2 cellular contexts compared by ENCODE assay signal in the genomic region with DNA sequence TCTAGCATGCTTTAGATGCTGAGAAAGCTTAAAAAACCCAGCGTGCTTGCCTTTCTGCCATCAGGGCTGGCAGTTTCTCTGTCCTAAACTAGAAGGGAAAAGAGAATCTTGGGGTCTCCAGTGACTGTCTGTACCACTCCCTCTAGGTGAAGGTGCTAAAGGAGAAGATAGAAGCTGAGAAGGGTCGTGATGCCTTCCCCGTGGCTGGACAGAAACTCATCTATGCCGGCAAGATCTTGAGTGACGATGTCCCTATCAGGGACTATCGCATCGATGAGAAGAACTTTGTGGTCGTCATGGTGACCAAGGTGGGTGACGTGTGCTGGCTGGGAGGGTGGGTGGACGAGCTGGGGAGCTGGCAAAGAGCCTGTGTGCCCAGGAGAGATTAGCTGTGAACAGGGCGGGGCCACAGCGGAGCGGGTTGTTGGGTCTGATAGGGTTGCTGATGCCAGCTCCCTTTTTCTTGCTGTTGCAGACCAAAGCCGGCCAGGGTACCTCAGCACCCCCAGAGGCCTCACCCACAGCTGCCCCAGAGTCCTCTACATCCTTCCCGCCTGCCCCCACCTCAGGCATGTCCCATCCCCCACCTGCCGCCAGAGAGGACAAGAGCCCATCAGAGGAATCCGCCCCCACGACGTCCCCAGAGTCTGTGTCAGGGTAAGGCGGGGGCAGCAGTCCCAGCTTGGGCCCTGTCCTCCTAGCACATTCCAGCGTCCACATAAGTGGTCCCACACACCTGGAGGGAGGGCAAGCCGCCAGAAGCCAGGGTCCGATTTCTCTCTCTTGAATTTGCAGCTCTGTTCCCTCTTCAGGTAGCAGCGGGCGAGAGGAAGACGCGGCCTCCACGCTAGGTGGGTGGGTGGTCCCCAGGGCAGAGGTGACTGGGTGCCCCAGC.
TF ChIP-seq lines count a peak whose summit lies in the region.

No MANE protein-coding gene starts in this region.

TF ChIP-seq in IMR-90, 13 proteins besides CTCF, POLR2A, EP300 and RAD21:
- no peak for TF ChIP-seq RCOR1 (IDR thresholded peaks at IDR 0.05; ENCODE audit: insufficient replicate concordance, low read length)
- no peak for TF ChIP-seq RFX5 (IDR thresholded peaks at IDR 0.05; ENCODE audit: low read depth, low read length)
- no peak for TF ChIP-seq CHD1 (IDR thresholded peaks at IDR 0.05; ENCODE audit: low read depth, low read length)
- TF ChIP-seq SMC3 (IDR thresholded peaks at IDR 0.05; ENCODE audit: low read depth, low read length): no peak
- TF ChIP-seq, protein P1, sequence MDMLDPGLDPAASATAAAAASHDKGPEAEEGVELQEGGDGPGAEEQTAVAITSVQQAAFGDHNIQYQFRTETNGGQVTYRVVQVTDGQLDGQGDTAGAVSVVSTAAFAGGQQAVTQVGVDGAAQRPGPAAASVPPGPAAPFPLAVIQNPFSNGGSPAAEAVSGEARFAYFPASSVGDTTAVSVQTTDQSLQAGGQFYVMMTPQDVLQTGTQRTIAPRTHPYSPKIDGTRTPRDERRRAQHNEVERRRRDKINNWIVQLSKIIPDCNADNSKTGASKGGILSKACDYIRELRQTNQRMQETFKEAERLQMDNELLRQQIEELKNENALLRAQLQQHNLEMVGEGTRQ (IDR thresholded peaks at IDR 0.05; ENCODE audit: low read depth, low read length): no peak
- no peak for TF ChIP-seq BHLHE40 (IDR thresholded peaks at IDR 0.05; ENCODE audit: low read depth, low read length)
- TF ChIP-seq MAFK (IDR thresholded peaks at IDR 0.05; ENCODE audit: low read depth, low read length): no peak

TF ChIP-seq in GM12878, 131 proteins besides CTCF, POLR2A, EP300 and RAD21:
- TF ChIP-seq RBBP5 (conservative IDR thresholded peaks at IDR 0.05): no peak
